8 cellular contexts compared by ENCODE assay signal in the genomic region with DNA sequence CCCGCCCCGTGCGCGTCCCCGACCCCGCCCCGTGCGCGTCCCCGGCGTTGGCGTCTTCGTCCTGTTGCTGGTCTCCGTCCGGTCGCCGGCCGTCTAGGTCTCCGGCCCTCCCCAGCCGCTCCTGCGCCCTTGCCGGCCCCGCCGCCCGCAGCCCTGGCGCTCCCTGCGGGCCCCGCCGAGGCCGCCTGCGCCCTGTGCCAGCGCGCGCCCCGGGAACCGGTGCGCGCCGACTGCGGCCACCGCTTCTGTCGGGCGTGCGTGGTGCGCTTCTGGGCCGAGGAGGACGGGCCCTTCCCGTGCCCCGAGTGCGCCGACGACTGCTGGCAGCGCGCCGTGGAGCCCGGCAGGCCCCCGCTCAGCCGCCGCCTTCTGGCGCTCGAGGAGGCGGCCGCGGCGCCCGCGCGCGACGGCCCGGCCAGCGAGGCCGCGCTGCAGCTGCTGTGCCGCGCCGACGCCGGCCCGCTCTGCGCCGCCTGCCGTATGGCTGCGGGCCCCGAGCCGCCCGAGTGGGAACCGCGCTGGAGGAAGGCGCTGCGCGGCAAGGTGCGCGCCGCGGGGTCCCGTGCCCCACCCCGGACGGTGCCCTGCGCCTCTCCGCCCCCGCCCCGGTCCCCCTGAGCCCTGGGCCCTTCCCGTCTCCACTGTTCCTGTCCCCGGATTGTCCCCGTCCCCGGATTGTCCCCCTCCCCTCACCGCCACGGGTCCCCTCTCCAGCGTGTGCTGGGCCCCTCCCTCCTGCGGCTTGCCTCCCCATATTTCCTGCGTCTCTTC. TPM values are rescaled to one million over a fixed set of nuclear protein-coding genes. Genes with fewer than 3 reads are reported as not detected.
A peak's percentile ranks its signal among the peaks of the same experiment; 100 is the strongest.
DNase-seq lines count a peak whose midpoint lies in the region; ATAC-seq and TF ChIP-seq lines count a peak whose summit lies in the region.

A gene (plus strand): TSS at position 47 of the 771 bp plus-strand sequence.

- H3K27ac ChIP-seq in stomach, result peak within 1 kb of the TSS; percentile 97 to 100 (median 99)

- TF ChIP-seq RAD21 in Ishikawa (IDR thresholded peaks at IDR 0.05; ENCODE audit: low read depth), result no peak

- H3K4me1 Mint-ChIP-seq in activated CD4-positive, alpha-beta memory T cell treated with anti-CD3 and anti-CD28 coated beads, Interleukin-2, amount 10 ng/mL, durations not matched to agents 7 days and 5 days, result peaks cover 50% of the 10 kb centered on the region
- H3K4me1 Mint-ChIP-seq in naive B cell, result peaks cover 27 to 42% (median 41%) of the 10 kb centered on the region in 3 donors

- TF ChIP-seq CTCF in epithelial cell of proximal tubule (conservative IDR thresholded peaks at IDR 0.05; ENCODE audit: low read depth, low read length) (no peak), stomach (IDR thresholded peaks at IDR 0.05) (no peak)

- H3K9me3 Mint-ChIP-seq in activated CD4-positive, alpha-beta memory T cell treated with anti-CD3 and anti-CD28 coated beads, Interleukin-2, amount 10 ng/mL, durations not matched to agents 7 days and 5 days, result no peaks in the 10 kb centered on the region
- no peaks in the 10 kb centered on the region for H3K9me3 Mint-ChIP-seq in naive B cell

- peak within 1 kb of the TSS; percentile 96 for H3K27ac Mint-ChIP-seq in activated CD4-positive, alpha-beta memory T cell treated with anti-CD3 and anti-CD28 coated beads, Interleukin-2, amount 10 ng/mL, durations not matched to agents 7 days and 5 days
- peak within 1 kb of the TSS; percentile 100 for H3K27ac Mint-ChIP-seq in naive B cell

- DNase-seq in GM03348 (ENCODE audit: low spot score) (peak; percentile 97), epithelial cell of proximal tubule (ENCODE audit: low read depth) (no peak), naive B cell (no peak), stomach (peak; percentile 91), KG1 (lab: John Stamatoyannopoulos, UW) (no peak)
- DNase-seq in activated CD4-positive, alpha-beta memory T cell treated with anti-CD3 and anti-CD28 coated beads, Interleukin-2, amount 10 ng/mL, durations not matched to agents 7 days and 5 days, result peak; percentile 55

- H3K27me3 ChIP-seq in stomach, result no peaks in the 10 kb centered on the region

- TF ChIP-seq EP300 in Ishikawa (IDR thresholded peaks at IDR 0.05; ENCODE audit: borderline replicate concordance) (no peak), stomach (IDR thresholded peaks at IDR 0.05) (no peak)

- H3K4me3 ChIP-seq in epithelial cell of proximal tubule (ENCODE audit: low read depth, low read length) (peak within 1 kb of the TSS; percentile 85), stomach (peak within 1 kb of the TSS; percentile 79 to 88 (median 85))

- CTCF ChIA-PET in activated CD4-positive, alpha-beta memory T cell treated with anti-CD3 and anti-CD28 coated beads, Interleukin-2, amount 10 ng/mL, durations not matched to agents 7 days and 5 days (lab: Charles Lee), result interaction anchor here (0.9 to 2.6 kb wide), 10 partner anchors 8 to 83 kb away, joined by 3 to 24 read pairs (median 8); a partner anchor contains a TSS

- no peaks in the 10 kb centered on the region for H3K9me3 ChIP-seq in stomach

- H3K4me3 Mint-ChIP-seq in activated CD4-positive, alpha-beta memory T cell treated with anti-CD3 and anti-CD28 coated beads, Interleukin-2, amount 10 ng/mL, durations not matched to agents 7 days and 5 days, result peak within 1 kb of the TSS; percentile 94
- H3K4me3 Mint-ChIP-seq in naive B cell, result peak within 1 kb of the TSS; percentile 95 to 99 (median 97)

- no peaks in the 10 kb centered on the region for H3K27me3 Mint-ChIP-seq in activated CD4-positive, alpha-beta memory T cell treated with anti-CD3 and anti-CD28 coated beads, Interleukin-2, amount 10 ng/mL, durations not matched to agents 7 days and 5 days
- H3K27me3 Mint-ChIP-seq in naive B cell, result no peaks in the 10 kb centered on the region

- ATAC-seq in GM21576 (IDR thresholded peaks at IDR 0.05; ENCODE audit: unreplicated experiment) (peak; percentile 57), naive B cell (ENCODE audit: low read depth in 2 of 2) (peak; percentile 60 to 64)

- POLR2A ChIA-PET in activated CD4-positive, alpha-beta memory T cell treated with anti-CD3 and anti-CD28 coated beads, Interleukin-2, amount 10 ng/mL, durations not matched to agents 7 days and 5 days (lab: Charles Lee), result interaction anchor here (0.7 to 6.2 kb wide), 13 partner anchors 9 to 381 kb away, joined by 3 to 153 read pairs (median 10); a partner anchor contains a TSS

- peaks cover 14 to 31% (median 26%) of the 10 kb centered on the region in 4 donors for H3K36me3 ChIP-seq in stomach

- H3K4me1 ChIP-seq in stomach, result peaks cover 27 to 59% (median 45%) of the 10 kb centered on the region in 4 donors

- WGBS in stomach, 5 donors, result 0 to 2% (median 1%) methylated on average over 11 to 112 of the region's 112 CpGs

- H3K36me3 Mint-ChIP-seq in activated CD4-positive, alpha-beta memory T cell treated with anti-CD3 and anti-CD28 coated beads, Interleukin-2, amount 10 ng/mL, durations not matched to agents 7 days and 5 days (ENCODE audit: low read depth), result peaks cover 33% of the 10 kb centered on the region
- H3K36me3 Mint-ChIP-seq in naive B cell, result peaks cover 5 to 13% of the 10 kb centered on the region in 2 donors

- no peak for TF ChIP-seq POLR2A in stomach (IDR thresholded peaks at IDR 0.05)

- intact Hi-C loops in stomach (cut with DNase I; ENCODE audit: low total_unique reads), result no loop called here

TF ChIP-seq in Ishikawa, 13 proteins besides CTCF, POLR2A, EP300 and RAD21:
- TF ChIP-seq, protein P1, sequence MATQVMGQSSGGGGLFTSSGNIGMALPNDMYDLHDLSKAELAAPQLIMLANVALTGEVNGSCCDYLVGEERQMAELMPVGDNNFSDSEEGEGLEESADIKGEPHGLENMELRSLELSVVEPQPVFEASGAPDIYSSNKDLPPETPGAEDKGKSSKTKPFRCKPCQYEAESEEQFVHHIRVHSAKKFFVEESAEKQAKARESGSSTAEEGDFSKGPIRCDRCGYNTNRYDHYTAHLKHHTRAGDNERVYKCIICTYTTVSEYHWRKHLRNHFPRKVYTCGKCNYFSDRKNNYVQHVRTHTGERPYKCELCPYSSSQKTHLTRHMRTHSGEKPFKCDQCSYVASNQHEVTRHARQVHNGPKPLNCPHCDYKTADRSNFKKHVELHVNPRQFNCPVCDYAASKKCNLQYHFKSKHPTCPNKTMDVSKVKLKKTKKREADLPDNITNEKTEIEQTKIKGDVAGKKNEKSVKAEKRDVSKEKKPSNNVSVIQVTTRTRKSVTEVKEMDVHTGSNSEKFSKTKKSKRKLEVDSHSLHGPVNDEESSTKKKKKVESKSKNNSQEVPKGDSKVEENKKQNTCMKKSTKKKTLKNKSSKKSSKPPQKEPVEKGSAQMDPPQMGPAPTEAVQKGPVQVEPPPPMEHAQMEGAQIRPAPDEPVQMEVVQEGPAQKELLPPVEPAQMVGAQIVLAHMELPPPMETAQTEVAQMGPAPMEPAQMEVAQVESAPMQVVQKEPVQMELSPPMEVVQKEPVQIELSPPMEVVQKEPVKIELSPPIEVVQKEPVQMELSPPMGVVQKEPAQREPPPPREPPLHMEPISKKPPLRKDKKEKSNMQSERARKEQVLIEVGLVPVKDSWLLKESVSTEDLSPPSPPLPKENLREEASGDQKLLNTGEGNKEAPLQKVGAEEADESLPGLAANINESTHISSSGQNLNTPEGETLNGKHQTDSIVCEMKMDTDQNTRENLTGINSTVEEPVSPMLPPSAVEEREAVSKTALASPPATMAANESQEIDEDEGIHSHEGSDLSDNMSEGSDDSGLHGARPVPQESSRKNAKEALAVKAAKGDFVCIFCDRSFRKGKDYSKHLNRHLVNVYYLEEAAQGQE (IDR thresholded peaks at IDR 0.05; ENCODE audit: low read depth), result 0 out of 2 replicates have a peak, but pooled peaks have one; percentile 21
- TF ChIP-seq EGR1 (IDR thresholded peaks at IDR 0.05) (0 out of 2 replicates have a peak, but pooled peaks have one; percentile 13), CREB1 (IDR thresholded peaks at IDR 0.05; ENCODE audit: low read depth) (no peak), TAF1 (IDR thresholded peaks at IDR 0.05; ENCODE audit: low read depth) (peak; percentile 83), ZBTB7A (IDR thresholded peaks at IDR 0.05; ENCODE audit: low read depth) (0 out of 2 replicates have a peak, but pooled peaks have one; percentile 41), NFIC (IDR thresholded peaks at IDR 0.05) (no peak)

RNA-seq across cellular contexts. Expression of the gene that starts here (rescaled TPM):
- total RNA-seq in activated CD4-positive, alpha-beta memory T cell treated with anti-CD3 and anti-CD28 coated beads, Interleukin-2, amount 10 ng/mL, durations not matched to agents 7 days and 5 days, result 100 to 1,000 TPM; 121 to 127 TPM
- total RNA-seq in epithelial cell of proximal tubule (31.1 and 34.7 TPM in 2 replicates), stomach (10 to 100 TPM in 3 of 5 donors, 1 to 10 TPM in 2; 8.9 to 44.6 (median 16.2) TPM)
- polyA plus RNA-seq in naive B cell (ENCODE audit: low read depth in 6 of 6) (10 to 100 TPM; 18.1 to 50.1 (median 28.3) TPM), stomach (10 to 100 TPM; 27.0 to 31.7 (median 29.6) TPM)

Comparison
In these comparisons a context has a peak if more than half of its experiments do, and no peak if none do; other contexts are left out.
1. DNase-seq: peak in GM03348 (single experiment), activated CD4-positive, alpha-beta memory T cell treated with anti-CD3 and anti-CD28 coated beads, Interleukin-2, amount 10 ng/mL, durations not matched to agents 7 days and 5 days (single experiment) and stomach (single experiment); none in epithelial cell of proximal tubule (single experiment), naive B cell (single experiment) and KG1 (single experiment).